Comparison of ENCODE assay signal across 29 cellular contexts in genomic region chr1:1222575-1223225, GRCh38. TPM values are rescaled to one million over a fixed set of nuclear protein-coding genes. Genes with fewer than 3 reads are reported as not detected.
DNase-seq lines count a peak whose midpoint lies in the region; ATAC-seq and TF ChIP-seq lines count a peak whose summit lies in the region.
"Had no signal": no experiment of that assay in that cellular context is flagged by ENCODE, and none has a peak within 500 bp of the region (broad histone marks: within the 10 kb centered on the region; RNA-seq: fewer than 3 reads in every experiment).

No MANE protein-coding gene starts in this region.

- H3K4me1 Mint-ChIP-seq in activated T-cell treated with anti-CD3 and anti-CD28 coated beads, Interleukin-2, amount 50 U/mL, for 72 hours (ENCODE audit: low read depth), result peaks cover 21% of the 10 kb centered on the region
- peaks cover 35% of the 10 kb centered on the region for H3K4me1 Mint-ChIP-seq in activated T-cell treated with anti-CD3 and anti-CD28 coated beads, Interleukin-2, amount 50 U/mL, for 4 hours (ENCODE audit: low read depth)
- H3K4me1 Mint-ChIP-seq in endodermal cell, result no peaks in the 10 kb centered on the region
- H3K4me1 Mint-ChIP-seq in stimulated activated memory B cell treated with anti-CD40 and anti-IgM and Interleukin-4, amounts not matched to agents 10 μg/mL and 1 μg/mL and 100 μg/mL, for 72 hours, result peaks cover 34% of the 10 kb centered on the region

- H3K4me3 ChIP-seq in Panc1 (ENCODE audit: low read depth in 2 of 2, low read length in 2 of 2), result no peak overlapping the region
- no peak overlapping the region for H3K4me3 ChIP-seq in endodermal cell (ENCODE audit: low read length)
- H3K4me3 ChIP-seq: left ventricle myocardium inferior, right atrium auricular region, SJCRH30, smooth muscle cell, thoracic aorta, uterus had no signal

- H3K9me3 ChIP-seq in Panc1 (ENCODE audit: control insufficient read depth, insufficient read depth, low read depth, low read length), result no peaks in the 10 kb centered on the region
- no peaks in the 10 kb centered on the region for H3K9me3 ChIP-seq in endodermal cell (ENCODE audit: control insufficient read depth, low read length)
- H3K9me3 ChIP-seq: left ventricle myocardium inferior, right atrium auricular region, SJCRH30, thoracic aorta, uterus had no signal

- H3K27me3 ChIP-seq in Panc1 (ENCODE audit: control insufficient read depth, insufficient read depth, low read length) (no peaks in the 10 kb centered on the region), endodermal cell (ENCODE audit: control insufficient read depth, insufficient read depth, low read length, poor library complexity, severe bottlenecking) (no peaks in the 10 kb centered on the region)
- H3K27me3 ChIP-seq: right atrium auricular region, SJCRH30, uterus had no signal

- in situ Hi-C loops in Panc1 (cut with HindIII; ENCODE audit: low pct_unique_long_range_greater_than_20kb, low sequenced_read_pairs), result no loop called here

- H3K36me3 Mint-ChIP-seq in activated T-cell treated with anti-CD3 and anti-CD28 coated beads, Interleukin-2, amount 50 U/mL, for 72 hours (ENCODE audit: insufficient read depth in 2 of 2), result peaks cover 18 to 27% of the 10 kb centered on the region in 2 donors
- peaks cover 36% of the 10 kb centered on the region for H3K36me3 Mint-ChIP-seq in activated T-cell treated with anti-CD3 and anti-CD28 coated beads, Interleukin-2, amount 50 U/mL, for 4 hours (ENCODE audit: insufficient read depth)
- H3K36me3 Mint-ChIP-seq in endodermal cell (ENCODE audit: low read depth), result peaks cover 51% of the 10 kb centered on the region
- peaks cover 75% of the 10 kb centered on the region for H3K36me3 Mint-ChIP-seq in stimulated activated memory B cell treated with anti-CD40 and anti-IgM and Interleukin-4, amounts not matched to agents 10 μg/mL and 1 μg/mL and 100 μg/mL, for 72 hours

- intact Hi-C loops in Panc1 (cut with micrococcal nuclease; ENCODE audit: unreplicated experiment), result no loop called here

- 95 to 96% methylated on average over 44 of the region's 44 CpGs for whole genome bisulfite sequencing in endodermal cell (ENCODE audit: insufficient coverage in 1 of 2, insufficient read length in 1 of 2), 2 experiments

- H3K4me1 ChIP-seq in Panc1 (ENCODE audit: control insufficient read depth, insufficient read depth, low read length), result no peaks in the 10 kb centered on the region
- H3K4me1 ChIP-seq in endodermal cell (ENCODE audit: control insufficient read depth, insufficient read depth, low read length), result no peaks in the 10 kb centered on the region
- H3K4me1 ChIP-seq: SJCRH30, uterus had no signal

- no peak overlapping the region for H3K9ac ChIP-seq in endodermal cell (ENCODE audit: extremely low read depth, low read length, poor library complexity, severe bottlenecking)

- DNase-seq in activated T-cell treated with anti-CD3 and anti-CD28 coated beads, Interleukin-2, amount 50 U/mL, for 72 hours, result no peak
- DNase-seq in activated T-cell treated with anti-CD3 and anti-CD28 coated beads, Interleukin-2, amount 50 U/mL, for 4 hours, result no peak
- DNase-seq in Panc1 (ENCODE audit: low read depth, low spot score) (no peak), endodermal cell (no peak), UCSD-AML1 (lab: John Stamatoyannopoulos, UW; ENCODE audit: unreplicated experiment) (no peak)
- DNase-seq: activated CD4-positive, alpha-beta T cell treated with anti-CD3 and anti-CD28 coated beads, Interleukin-2, amount 10 ng/mL, durations not matched to agents 7 days and 5 days; activated naive CD8-positive, alpha-beta T cell treated with anti-CD3 and anti-CD28 coated beads, Interleukin-2, amount 10 ng/mL, durations not matched to agents 7 days and 5 days; aorta; cortex of kidney; effector memory CD4-positive, alpha-beta T cell; erythroblast; left ventricle myocardium inferior; mesendoderm; NCI-H146; NCI-H446; NCI-H774; posterior cingulate gyrus; SJCRH30; stimulated activated naive CD8-positive, alpha-beta T cell treated with anti-CD3 and anti-CD28 coated beads, Interleukin-15, amount 100 ng/mL, for 72 hours; SW 1271; T-helper 9 cell; uterus had no signal

- no peaks in the 10 kb centered on the region for H3K27me3 Mint-ChIP-seq in activated T-cell treated with anti-CD3 and anti-CD28 coated beads, Interleukin-2, amount 50 U/mL, for 72 hours (ENCODE audit: low read depth)
- no peaks in the 10 kb centered on the region for H3K27me3 Mint-ChIP-seq in activated T-cell treated with anti-CD3 and anti-CD28 coated beads, Interleukin-2, amount 50 U/mL, for 4 hours (ENCODE audit: low read depth)
- no peaks in the 10 kb centered on the region for H3K27me3 Mint-ChIP-seq in endodermal cell (ENCODE audit: insufficient read depth)
- no peaks in the 10 kb centered on the region for H3K27me3 Mint-ChIP-seq in stimulated activated memory B cell treated with anti-CD40 and anti-IgM and Interleukin-4, amounts not matched to agents 10 μg/mL and 1 μg/mL and 100 μg/mL, for 72 hours
- H3K27me3 Mint-ChIP-seq: activated CD4-positive, alpha-beta T cell treated with anti-CD3 and anti-CD28 coated beads, Interleukin-2, amount 10 ng/mL, durations not matched to agents 7 days and 5 days; activated naive CD8-positive, alpha-beta T cell treated with anti-CD3 and anti-CD28 coated beads, Interleukin-2, amount 10 ng/mL, durations not matched to agents 7 days and 5 days; stimulated activated naive CD8-positive, alpha-beta T cell treated with anti-CD3 and anti-CD28 coated beads, Interleukin-15, amount 100 ng/mL, for 72 hours had no signal

- H3K36me3 ChIP-seq in Panc1 (ENCODE audit: control insufficient read depth, insufficient read depth, low read length) (peaks cover 2% of the 10 kb centered on the region; the same call in 1 of the 2 replicates), endodermal cell (ENCODE audit: control insufficient read depth, insufficient read depth, low read length) (peaks cover 32% of the 10 kb centered on the region)
- H3K36me3 ChIP-seq: uterus had no signal

- H3K27ac Mint-ChIP-seq in activated T-cell treated with anti-CD3 and anti-CD28 coated beads, Interleukin-2, amount 50 U/mL, for 72 hours, result peak overlapping the region; percentile 79
- peak overlapping the region; percentile 66 for H3K27ac Mint-ChIP-seq in endodermal cell
- peak overlapping the region; percentile 64 for H3K27ac Mint-ChIP-seq in stimulated activated memory B cell treated with anti-CD40 and anti-IgM and Interleukin-4, amounts not matched to agents 10 μg/mL and 1 μg/mL and 100 μg/mL, for 72 hours
- H3K27ac Mint-ChIP-seq: activated CD4-positive, alpha-beta T cell treated with anti-CD3 and anti-CD28 coated beads, Interleukin-2, amount 10 ng/mL, durations not matched to agents 7 days and 5 days; activated naive CD8-positive, alpha-beta T cell treated with anti-CD3 and anti-CD28 coated beads, Interleukin-2, amount 10 ng/mL, durations not matched to agents 7 days and 5 days had no signal

- CTCF ChIA-PET in Panc1 (lab: Charles Lee), result no interaction called here

- H3K4me3 Mint-ChIP-seq in activated T-cell treated with anti-CD3 and anti-CD28 coated beads, Interleukin-2, amount 50 U/mL, for 72 hours, result no peak overlapping the region
- no peak overlapping the region for H3K4me3 Mint-ChIP-seq in activated T-cell treated with anti-CD3 and anti-CD28 coated beads, Interleukin-2, amount 50 U/mL, for 4 hours
- H3K4me3 Mint-ChIP-seq in endodermal cell, result no peak overlapping the region
- H3K4me3 Mint-ChIP-seq in stimulated activated memory B cell treated with anti-CD40 and anti-IgM and Interleukin-4, amounts not matched to agents 10 μg/mL and 1 μg/mL and 100 μg/mL, for 72 hours, result no peak overlapping the region
- H3K4me3 Mint-ChIP-seq: activated CD4-positive, alpha-beta T cell treated with anti-CD3 and anti-CD28 coated beads, Interleukin-2, amount 10 ng/mL, durations not matched to agents 7 days and 5 days; activated naive CD8-positive, alpha-beta T cell treated with anti-CD3 and anti-CD28 coated beads, Interleukin-2, amount 10 ng/mL, durations not matched to agents 7 days and 5 days; stimulated activated naive CD8-positive, alpha-beta T cell treated with anti-CD3 and anti-CD28 coated beads, Interleukin-15, amount 100 ng/mL, for 72 hours had no signal

- TF ChIP-seq CTCF in Panc1 (IDR thresholded peaks at IDR 0.05) (no peak), endodermal cell (conservative IDR thresholded peaks at IDR 0.05) (no peak)

- H3K27ac ChIP-seq in Panc1 (ENCODE audit: low read length) (no peak overlapping the region), endodermal cell (ENCODE audit: low read depth, low read length) (no peak overlapping the region)
- H3K27ac ChIP-seq: left ventricle myocardium inferior, right atrium auricular region, SJCRH30, thoracic aorta, uterus had no signal

- POLR2A ChIA-PET in Panc1 (lab: Charles Lee), result no interaction called here

- BruUV-seq in Panc1 (replicated peaks; lab: Mats Ljungman, UMichigan), result TSS peak; percentile 32

- ATAC-seq in activated T-cell treated with anti-CD3 and anti-CD28 coated beads, Interleukin-2, amount 50 U/mL, for 72 hours (replicated peaks in 1 of 2), result no peak
- no peak for ATAC-seq in activated T-cell treated with anti-CD3 and anti-CD28 coated beads, Interleukin-2, amount 50 U/mL, for 4 hours
- no peak for ATAC-seq in Panc1
- ATAC-seq in stimulated activated memory B cell treated with anti-CD40 and anti-IgM and Interleukin-4, amounts not matched to agents 10 μg/mL and 1 μg/mL and 100 μg/mL, for 72 hours, result no peak
- ATAC-seq in HG02885 (IDR thresholded peaks at IDR 0.05; ENCODE audit: poor library complexity, unreplicated experiment), result no peak
- ATAC-seq in HG03442 (IDR thresholded peaks at IDR 0.05; ENCODE audit: unreplicated experiment), result no peak

- H3K9me3 Mint-ChIP-seq in activated T-cell treated with anti-CD3 and anti-CD28 coated beads, Interleukin-2, amount 50 U/mL, for 72 hours, result no peaks in the 10 kb centered on the region
- H3K9me3 Mint-ChIP-seq in activated T-cell treated with anti-CD3 and anti-CD28 coated beads, Interleukin-2, amount 50 U/mL, for 4 hours, result no peaks in the 10 kb centered on the region
- no peaks in the 10 kb centered on the region for H3K9me3 Mint-ChIP-seq in endodermal cell
- H3K9me3 Mint-ChIP-seq in stimulated activated memory B cell treated with anti-CD40 and anti-IgM and Interleukin-4, amounts not matched to agents 10 μg/mL and 1 μg/mL and 100 μg/mL, for 72 hours, result no peaks in the 10 kb centered on the region
- H3K9me3 Mint-ChIP-seq: activated CD4-positive, alpha-beta T cell treated with anti-CD3 and anti-CD28 coated beads, Interleukin-2, amount 10 ng/mL, durations not matched to agents 7 days and 5 days; activated naive CD8-positive, alpha-beta T cell treated with anti-CD3 and anti-CD28 coated beads, Interleukin-2, amount 10 ng/mL, durations not matched to agents 7 days and 5 days; stimulated activated naive CD8-positive, alpha-beta T cell treated with anti-CD3 and anti-CD28 coated beads, Interleukin-15, amount 100 ng/mL, for 72 hours had no signal

RNA-seq across cellular contexts. Expression of gene TNFRSF4, which starts 8.7 kb away (rescaled TPM):
- 100 to 1,000 TPM; 268 to 588 TPM for total RNA-seq in activated T-cell treated with anti-CD3 and anti-CD28 coated beads, Interleukin-2, amount 50 U/mL, for 72 hours
- 100 to 1,000 TPM; 480 to 735 (median 495) TPM for total RNA-seq in activated T-cell treated with anti-CD3 and anti-CD28 coated beads, Interleukin-2, amount 50 U/mL, for 4 hours
- 0.62 TPM for total RNA-seq in Panc1 (2021; ENCODE audit: unreplicated experiment)
- not detected for polyA plus RNA-seq in Panc1 (2012; ENCODE audit: insufficient read length)
- total RNA-seq in endodermal cell, result under 1 TPM in 1 of 2 donors, not detected in 1; 0.20 TPM
- not detected for polyA plus RNA-seq in endodermal cell (2013, experiment 1 of 2)
- not detected for polyA plus RNA-seq in endodermal cell (2013, experiment 2 of 2)
- total RNA-seq: H1, smooth muscle cell had no signal
- polyA plus RNA-seq: smooth muscle cell had no signal

RNA-seq across cellular contexts. Expression of gene SDF4, which starts 9.1 kb away (rescaled TPM):
- total RNA-seq in activated T-cell treated with anti-CD3 and anti-CD28 coated beads, Interleukin-2, amount 50 U/mL, for 72 hours, result 100 to 1,000 TPM; 188 to 348 TPM
- 100 to 1,000 TPM; 191 to 242 (median 193) TPM for total RNA-seq in activated T-cell treated with anti-CD3 and anti-CD28 coated beads, Interleukin-2, amount 50 U/mL, for 4 hours
- total RNA-seq in Panc1 (2021; ENCODE audit: unreplicated experiment), result 335 TPM
- 480 TPM for polyA plus RNA-seq in Panc1 (2012; ENCODE audit: insufficient read length)
- 10 to 100 TPM; 85.9 to 95.6 TPM for total RNA-seq in endodermal cell
- polyA plus RNA-seq in endodermal cell (2013, experiment 1 of 2), result 77.8 TPM
- 71.1 TPM for polyA plus RNA-seq in endodermal cell (2013, experiment 2 of 2)

RNA-seq across cellular contexts. Expression of gene B3GALT6, which starts 9.3 kb away (rescaled TPM):
- total RNA-seq in activated T-cell treated with anti-CD3 and anti-CD28 coated beads, Interleukin-2, amount 50 U/mL, for 72 hours, result 10 to 100 TPM; 13.1 to 13.6 TPM
- total RNA-seq in activated T-cell treated with anti-CD3 and anti-CD28 coated beads, Interleukin-2, amount 50 U/mL, for 4 hours, result 10 to 100 TPM; 38.0 to 40.8 (median 39.0) TPM
- total RNA-seq in Panc1 (2021; ENCODE audit: unreplicated experiment), result 46.4 TPM
- 52.8 TPM for polyA plus RNA-seq in Panc1 (2012; ENCODE audit: insufficient read length)
- 10 to 100 TPM; 24.8 to 31.5 TPM for total RNA-seq in endodermal cell
- 27.8 TPM for polyA plus RNA-seq in endodermal cell (2013, experiment 1 of 2)
- polyA plus RNA-seq in endodermal cell (2013, experiment 2 of 2), result 24.0 TPM

RNA-seq across cellular contexts. Expression of gene TNFRSF18, which starts 16.3 kb away (rescaled TPM):
- 100 to 1,000 TPM; 245 to 324 TPM for total RNA-seq in activated T-cell treated with anti-CD3 and anti-CD28 coated beads, Interleukin-2, amount 50 U/mL, for 72 hours
- total RNA-seq in activated T-cell treated with anti-CD3 and anti-CD28 coated beads, Interleukin-2, amount 50 U/mL, for 4 hours, result 100 to 1,000 TPM; 102 to 212 (median 155) TPM
- total RNA-seq in Panc1 (2021; ENCODE audit: unreplicated experiment) (4.3 TPM), endodermal cell (1 to 10 TPM in 1 of 2 donors, under 1 TPM in 1; 0.95 to 1.7 TPM)
- 8.2 TPM for polyA plus RNA-seq in Panc1 (2012; ENCODE audit: insufficient read length)
- not detected for polyA plus RNA-seq in endodermal cell (2013, experiment 1 of 2)
- polyA plus RNA-seq in endodermal cell (2013, experiment 2 of 2), result 0.25 TPM
- total RNA-seq: left ventricle myocardium inferior had no signal

RNA-seq across cellular contexts. Expression of gene C1QTNF12, which starts 23.8 kb away (rescaled TPM):
- total RNA-seq in activated T-cell treated with anti-CD3 and anti-CD28 coated beads, Interleukin-2, amount 50 U/mL, for 72 hours, result 10 to 100 TPM in 1 of 2 donors, 1 to 10 TPM in 1; 8.1 to 14.2 TPM
- total RNA-seq in activated T-cell treated with anti-CD3 and anti-CD28 coated beads, Interleukin-2, amount 50 U/mL, for 4 hours, result 1 to 10 TPM; 1.6 to 2.2 (median 2.1) TPM
- total RNA-seq in Panc1 (2021; ENCODE audit: unreplicated experiment) (41.4 TPM), endodermal cell (10 to 100 TPM in 1 of 2 donors, 1 to 10 TPM in 1; 8.1 to 13.5 TPM)
- polyA plus RNA-seq in Panc1 (2012; ENCODE audit: insufficient read length), result 86.9 TPM
- polyA plus RNA-seq in endodermal cell (2013, experiment 1 of 2), result 3.2 TPM
- 3.5 TPM for polyA plus RNA-seq in endodermal cell (2013, experiment 2 of 2)
- total RNA-seq: right atrium auricular region, SJCRH30 had no signal

Comparison
In these comparisons a context has a peak if more than half of its experiments do, and no peak if none do; other contexts are left out.
1. RNA of gene TNFRSF4, which starts 8.7 kb away (total RNA-seq): 268 to 588 TPM in activated T-cell treated with anti-CD3 and anti-CD28 coated beads, Interleukin-2, amount 50 U/mL, for 72 hours and 480 to 735 TPM in activated T-cell treated with anti-CD3 and anti-CD28 coated beads, Interleukin-2, amount 50 U/mL, for 4 hours; 0.62 TPM in Panc1 (single experiment) and 0.20 TPM in endodermal cell; every median in the first group is over 100 times any median in the second.
2. Peak in every context shown above with its lines, with median percentiles within 50 percentile points of each other: H3K27ac Mint-ChIP-seq.